ENCODE assay signal across 8 cellular contexts in the genomic region with DNA sequence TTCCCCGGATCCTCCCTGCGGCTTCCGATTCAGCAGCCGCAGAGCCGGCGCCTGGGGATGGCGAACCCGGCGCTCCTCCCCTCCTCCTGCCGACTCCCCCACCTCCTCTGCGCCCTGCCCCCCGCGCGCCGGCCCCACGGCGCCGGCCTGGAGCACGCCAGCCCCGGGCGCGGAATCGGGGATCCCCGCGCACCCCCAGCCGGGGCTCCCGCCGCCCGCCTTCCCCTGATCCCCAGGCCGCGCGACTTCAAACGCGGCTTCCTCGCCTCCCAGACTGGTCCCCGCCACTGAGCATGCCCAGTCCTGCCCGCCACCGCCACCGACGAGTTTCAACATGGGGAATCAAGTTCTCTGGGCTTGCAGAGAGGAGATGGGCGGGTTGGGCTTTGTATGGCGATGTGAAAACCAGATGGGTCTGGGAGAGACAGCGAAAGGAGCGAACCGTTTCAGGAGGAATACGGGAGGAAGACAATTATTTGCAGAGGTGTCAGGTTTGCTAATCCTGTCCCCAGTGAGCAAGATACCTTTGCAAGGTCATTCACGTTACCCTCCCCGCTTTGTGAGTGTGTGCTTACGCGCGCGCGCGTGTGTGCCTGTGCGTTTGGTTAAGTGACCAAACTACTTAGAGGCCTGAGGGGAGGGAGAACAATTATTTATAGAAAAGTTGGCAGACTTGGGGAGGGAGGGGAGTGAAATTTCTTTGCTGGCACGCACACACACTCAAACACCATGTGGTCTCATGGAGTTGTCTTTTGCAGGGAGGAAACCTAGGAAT. TPM values are rescaled to one million over a fixed set of nuclear protein-coding genes. Genes with fewer than 3 reads are reported as not detected.
A peak's percentile ranks its signal among the peaks of the same experiment; 100 is the strongest.
DNase-seq lines count a peak whose midpoint lies in the region; ATAC-seq, FAIRE-seq and TF ChIP-seq lines count a peak whose summit lies in the region.

TSS of gene PANK1 (minus strand) at position 276 of the 775 bp plus-strand sequence. CDS start 351 bp downstream, outside the sequence.

- peaks cover 34% of the 10 kb centered on the region for H3K79me2 ChIP-seq in Karpas-422 (ENCODE audit: low read length)

- H3K27ac ChIP-seq in Karpas-422 (ENCODE audit: low read length) (peak within 1 kb of the TSS; percentile 83), neuronal stem cell (replicated peaks; ENCODE audit: low read length) (peak within 1 kb of the TSS; percentile 93), suprapubic skin (peak within 1 kb of the TSS; percentile 90)

- H3K4me2 ChIP-seq in Karpas-422 (ENCODE audit: low read depth, low read length, poor library complexity, severe bottlenecking) (peak within 1 kb of the TSS; percentile 77), neuronal stem cell (ENCODE audit: insufficient read depth, low read length, poor library complexity, severe bottlenecking) (peak within 1 kb of the TSS; percentile 69)

- DNase-seq in ELR (ENCODE audit: low read depth) (peak; percentile 82), Karpas-422 (peak; percentile 86), frontal cortex (ENCODE audit: low spot score in 2 of 2) (peak in 1 of 2 donors; percentile 50), neuronal stem cell (ENCODE audit: low spot score) (peak; percentile 73), suprapubic skin (ENCODE audit: low spot score in 2 of 2) (peak; percentile 92)
- peak; percentile 7 to 47 (median 24) for DNase-seq in activated naive CD4-positive, alpha-beta T cell (lab: John Stamatoyannopoulos, UW)

- peak within 1 kb of the TSS; percentile 97 for H2BK5ac ChIP-seq in neuronal stem cell (ENCODE audit: low read length)

- no peaks in the 10 kb centered on the region for H3K79me1 ChIP-seq in neuronal stem cell (ENCODE audit: low read depth, low read length)

- H4K8ac ChIP-seq in neuronal stem cell (ENCODE audit: low read depth, low read length): no peak within 1 kb of the TSS

- no peak within 1 kb of the TSS for H4K91ac ChIP-seq in neuronal stem cell (ENCODE audit: low read depth, low read length, poor library complexity)

- H3K4me3 ChIP-seq in Karpas-422 (ENCODE audit: low read length) (peak within 1 kb of the TSS; percentile 84), neuronal stem cell (ENCODE audit: low read length in 2 of 2) (peak within 1 kb of the TSS; percentile 66 to 98), suprapubic skin (peak within 1 kb of the TSS; percentile 92)

- peak; percentile 65 for TF ChIP-seq POLR2A in Raji (IDR thresholded peaks at IDR 0.05; ENCODE audit: insufficient read depth, low read depth, low read length)
- no peak for TF ChIP-seq POLR2A in suprapubic skin (IDR thresholded peaks at IDR 0.05)

- H3K4me1 ChIP-seq in Karpas-422 (ENCODE audit: low read length): peaks cover 30% of the 10 kb centered on the region
- H3K4me1 ChIP-seq in neuronal stem cell (ENCODE audit: control insufficient read depth in 2 of 2, insufficient read depth in 1 of 2, low read depth in 1 of 2, low read length in 2 of 2): peaks cover 8 to 15% of the 10 kb centered on the region in 2 donors
- H3K4me1 ChIP-seq in suprapubic skin: peaks cover 19% of the 10 kb centered on the region

- H3K36me3 ChIP-seq in Karpas-422 (ENCODE audit: insufficient read depth, low read length): no peaks in the 10 kb centered on the region
- H3K36me3 ChIP-seq in neuronal stem cell (replicated peaks in 1 of 2; ENCODE audit: control insufficient read depth in 2 of 2, insufficient read depth in 2 of 2, low read length in 2 of 2): peaks cover 0 to 3% of the 10 kb centered on the region in 2 donors
- H3K36me3 ChIP-seq in suprapubic skin: no peaks in the 10 kb centered on the region

- H2AK5ac ChIP-seq in neuronal stem cell (ENCODE audit: low read depth, low read length): peak within 1 kb of the TSS; percentile 82

- H3K9ac ChIP-seq in Karpas-422 (ENCODE audit: low read length) (peak within 1 kb of the TSS; percentile 85), neuronal stem cell (ENCODE audit: low read depth, low read length, poor library complexity) (peak within 1 kb of the TSS; percentile 89)

- no peak for TF ChIP-seq EP300 in suprapubic skin (IDR thresholded peaks at IDR 0.05)

- peak within 1 kb of the TSS; percentile 97 for H3K18ac ChIP-seq in neuronal stem cell (ENCODE audit: low read length)

- H2BK12ac ChIP-seq in neuronal stem cell (ENCODE audit: low read length): no peak within 1 kb of the TSS

- FAIRE-seq in frontal cortex (lab: Jason Lieb, UNC): no peak

- peak within 1 kb of the TSS; percentile 95 for H3K14ac ChIP-seq in neuronal stem cell (ENCODE audit: low read length)

- H2BK15ac ChIP-seq in neuronal stem cell (ENCODE audit: low read length): peak within 1 kb of the TSS; percentile 63

- no CpG with 5 or more reads among the region's 56 CpGs for WGBS in neuronal stem cell (ENCODE audit: extremely low coverage in 2 of 2, insufficient read length in 2 of 2, insufficient replicate concordance in 1 of 2), 2 donors
- 4% methylated on average over 36 of the region's 56 CpGs for WGBS in suprapubic skin

- no peaks in the 10 kb centered on the region for H3K27me3 ChIP-seq in Karpas-422 (ENCODE audit: low read length)
- H3K27me3 ChIP-seq in neuronal stem cell (ENCODE audit: control insufficient read depth in 3 of 3, insufficient read depth in 3 of 3, low read depth in 1 of 3, low read length in 3 of 3): no peaks in the 10 kb centered on the region
- H3K27me3 ChIP-seq in suprapubic skin: no peaks in the 10 kb centered on the region

- no peaks in the 10 kb centered on the region for H3K9me2 ChIP-seq in Karpas-422 (replicated peaks; ENCODE audit: insufficient read depth, low read length)

- H2AFZ ChIP-seq in Karpas-422 (ENCODE audit: low read length): peak within 1 kb of the TSS; percentile 63
- H2AFZ ChIP-seq in neuronal stem cell (ENCODE audit: low read length): peak within 1 kb of the TSS; percentile 89

- no peak within 1 kb of the TSS for H3K4ac ChIP-seq in neuronal stem cell (ENCODE audit: low read length)

- no peak for TF ChIP-seq CTCF in suprapubic skin (IDR thresholded peaks at IDR 0.05)

- H3K9me3 ChIP-seq in Karpas-422 (ENCODE audit: low read length) (no peaks in the 10 kb centered on the region), neuronal stem cell (replicated peaks in 1 of 2; ENCODE audit: control insufficient read depth in 2 of 2, insufficient read depth in 1 of 2, low read depth in 1 of 2, low read length in 2 of 2) (no peaks in the 10 kb centered on the region), suprapubic skin (no peaks in the 10 kb centered on the region)

- ATAC-seq in GM21825 (IDR thresholded peaks at IDR 0.05; ENCODE audit: unreplicated experiment): peak; percentile 39

- H4K20me1 ChIP-seq in Karpas-422 (ENCODE audit: insufficient read depth, low read depth, low read length): no peaks in the 10 kb centered on the region

- H3K23ac ChIP-seq in neuronal stem cell (ENCODE audit: low read depth, low read length, poor library complexity): peak within 1 kb of the TSS; percentile 71

- H2BK120ac ChIP-seq in neuronal stem cell (ENCODE audit: low read depth, low read length): peak within 1 kb of the TSS; percentile 50

RNA-seq across cellular contexts. Expression of gene PANK1, which starts in this region (rescaled TPM):
- 4.4 and 8.1 TPM in 2 replicates for total RNA-seq in Karpas-422 (2014; rRNA removed; shearing (Covaris generic); ENCODE audit: low replicate concordance)
- total RNA-seq in frontal cortex (35.5 TPM), suprapubic skin (10 to 100 TPM in 3 of 4 donors, 1 to 10 TPM in 1; 8.2 to 43.1 (median 33.1) TPM)
- 35.2 TPM for polyA plus RNA-seq in neuronal stem cell (2013, experiment 1 of 2)
- polyA plus RNA-seq in neuronal stem cell (2013, experiment 2 of 2): 37.7 TPM
